28 cellular contexts compared by ENCODE assay signal in genomic region chr1:24036080-24036479, GRCh38.
"Had no signal": no experiment of that assay in that cellular context is flagged by ENCODE, and none has a peak within 500 bp of the region (broad histone marks: within the 10 kb centered on the region; RNA-seq: fewer than 3 reads in every experiment).

No MANE protein-coding gene starts in this region.

- H3K36me3 ChIP-seq: adrenal gland, breast epithelium had no signal

- H3K27ac ChIP-seq: adrenal gland, body of pancreas, breast epithelium, VCaP had no signal

- ATAC-seq: activated naive CD4-positive, alpha-beta T cell treated with anti-CD3 and anti-CD28 coated beads, Interleukin-2, amount 50 U/mL, for 72 hours; activated T-cell treated with anti-CD3 and anti-CD28 coated beads, Interleukin-2, amount 50 U/mL, for 4 hours; body of pancreas; PC-3 had no signal

- DNase-seq: activated B cell treated with CpG ODN at 0.5 μM for 24 hours; activated CD4-positive, alpha-beta memory T cell treated with anti-CD3 and anti-CD28 coated beads for 36 hours; activated CD4-positive, alpha-beta T cell treated with anti-CD3 and anti-CD28 coated beads for 4 hours; activated CD4-positive, alpha-beta T cell treated with anti-CD3 and anti-CD28 coated beads, Interleukin-2, amount 50 U/mL, for 1 hour; activated CD4-positive, CD25-positive, alpha-beta regulatory T cell treated with anti-CD3 and anti-CD28 coated beads, Interleukin-2, amount 50 U/mL, for 72 hours; activated CD8-positive, alpha-beta memory T cell treated with anti-CD3 and anti-CD28 coated beads, Interleukin-2, amount 50 U/mL, for 4 hours; activated gamma-delta T cell treated with Interleukin-2 at 50 U/mL for 16 hours; activated naive CD4-positive, alpha-beta T cell treated with anti-CD3 and anti-CD28 coated beads for 36 hours; activated T-cell treated with anti-CD3 and anti-CD28 coated beads for 4 hours; activated T-cell treated with anti-CD3 and anti-CD28 coated beads, Interleukin-2, amount 50 U/mL, for 4 hours; adrenal gland; body of pancreas; NCI-H1105; NCI-H1417 treated with DMSO at 0.1 percent for 48 hours; NCI-H1694; NCI-H1930; NCI-H345; NCI-H524 treated with DMSO at 0.1 percent for 48 hours; PC-3; Right ventricle myocardium superior; SW 1271; T-helper 1 cell; T-helper 2 cell; T-helper 9 cell had no signal

- H3K4me1 ChIP-seq: adrenal gland, body of pancreas, breast epithelium had no signal

- H3K9me3 ChIP-seq: adrenal gland, body of pancreas, breast epithelium had no signal

- H3K4me3 ChIP-seq: adrenal gland, body of pancreas, breast epithelium had no signal

- FAIRE-seq: astrocyte had no signal

- H3K27me3 ChIP-seq: adrenal gland, body of pancreas, breast epithelium had no signal
